In genomic region chr12:100862600-100863149, GRCh38 we compare ENCODE assay signal across 25 cellular contexts.
"Had no signal": no experiment of that assay in that cellular context is flagged by ENCODE, and none has a peak within 500 bp of the region (broad histone marks: within the 10 kb centered on the region; RNA-seq: fewer than 3 reads in every experiment).

No MANE protein-coding gene starts in this region.

- H3K27ac Mint-ChIP-seq: activated CD8-positive, alpha-beta T cell treated with anti-CD3 and anti-CD28 coated beads for 36 hours; activated naive CD4-positive, alpha-beta T cell treated with anti-CD3 and anti-CD28 coated beads, Interleukin-2, amount 50 U/mL, for 24 hours; activated T-helper 1 cell treated with anti-CD3 and anti-CD28 coated beads, Interleukin-12 subunit alpha, Interleukin-12 subunit beta, Interleukin-2, Interleukin-4 antibody, amounts not matched to agents 30 ng/mL and 10 ng/mL and 1 ng/mL, durations not matched to agents 14 hours and 24 hours and 36 hours; T-helper 1 cell treated with Interleukin-12 subunit alpha and Interleukin-12 subunit beta and Interleukin-4 antibody, amounts not matched to agents 30 μg/mL and 1 μg/mL, for 36 hours had no signal

- ATAC-seq: activated CD4-positive, CD25-positive, alpha-beta regulatory T cell treated with anti-CD3 and anti-CD28 coated beads, Interleukin-2, amount 50 U/mL, for 24 hours; activated CD8-positive, alpha-beta T cell treated with anti-CD3 and anti-CD28 coated beads for 36 hours; body of pancreas; SK-N-SH treated with all-trans-retinoic acid at 6 μM for 48 hours had no signal

- H3K9me3 ChIP-seq: body of pancreas, MG63, Peyer's patch, SJSA1 had no signal

- H3K4me3 ChIP-seq: body of pancreas, cardiac muscle cell, MG63, Peyer's patch, SJSA1 had no signal

- H3K9me3 Mint-ChIP-seq: activated CD8-positive, alpha-beta T cell treated with anti-CD3 and anti-CD28 coated beads for 36 hours; activated T-helper 1 cell treated with anti-CD3 and anti-CD28 coated beads, Interleukin-12 subunit alpha, Interleukin-12 subunit beta, Interleukin-2, Interleukin-4 antibody, amounts not matched to agents 30 ng/mL and 10 ng/mL and 1 ng/mL, durations not matched to agents 14 hours and 24 hours and 36 hours; T-helper 1 cell treated with Interleukin-12 subunit alpha and Interleukin-12 subunit beta and Interleukin-4 antibody, amounts not matched to agents 30 μg/mL and 1 μg/mL, for 36 hours had no signal

- DNase-seq: activated CD4-positive, alpha-beta T cell treated with anti-CD3 and anti-CD28 coated beads for 4 hours; activated CD8-positive, alpha-beta memory T cell treated with anti-CD3 and anti-CD28 coated beads, Interleukin-2, amount 50 U/mL, for 48 hours; activated CD8-positive, alpha-beta T cell treated with anti-CD3 and anti-CD28 coated beads for 36 hours; activated effector memory CD4-positive, alpha-beta T cell treated with Interleukin-2 at 50 U/mL for 16 hours; activated naive CD4-positive, alpha-beta T cell; activated T-cell treated with anti-CD3 and anti-CD28 coated beads, Interleukin-2, amount 50 U/mL, for 1 hour; aorta; body of pancreas; MG63; MV-4-11; NCI-H1092 treated with DMSO at 0.1 percent for 48 hours; NCI-H1417 treated with DMSO at 0.1 percent for 48 hours; NCI-H1694 treated with DMSO at 0.1 percent for 48 hours; NCI-H2029 treated with DMSO at 0.1 percent for 48 hours; NCI-H345; NCI-H510A treated with DMSO at 0.1 percent for 48 hours; Peyer's patch; SHP77 had no signal

- H3K27me3 Mint-ChIP-seq: activated CD8-positive, alpha-beta T cell treated with anti-CD3 and anti-CD28 coated beads for 36 hours; activated naive CD4-positive, alpha-beta T cell treated with anti-CD3 and anti-CD28 coated beads, Interleukin-2, amount 50 U/mL, for 24 hours had no signal

- H3K36me3 ChIP-seq: cardiac muscle cell, MG63, Peyer's patch, SJSA1 had no signal

- H3K36me3 Mint-ChIP-seq: activated naive CD4-positive, alpha-beta T cell treated with anti-CD3 and anti-CD28 coated beads, Interleukin-2, amount 50 U/mL, for 24 hours had no signal

- H3K27ac ChIP-seq: body of pancreas, cardiac muscle cell, Peyer's patch, SJSA1 had no signal

- H3K4me1 ChIP-seq: body of pancreas, Peyer's patch, SJSA1 had no signal

- H3K4me1 Mint-ChIP-seq: activated naive CD4-positive, alpha-beta T cell treated with anti-CD3 and anti-CD28 coated beads, Interleukin-2, amount 50 U/mL, for 24 hours had no signal

- H3K4me3 Mint-ChIP-seq: activated CD8-positive, alpha-beta T cell treated with anti-CD3 and anti-CD28 coated beads for 36 hours; activated naive CD4-positive, alpha-beta T cell treated with anti-CD3 and anti-CD28 coated beads, Interleukin-2, amount 50 U/mL, for 24 hours; activated T-helper 1 cell treated with anti-CD3 and anti-CD28 coated beads, Interleukin-12 subunit alpha, Interleukin-12 subunit beta, Interleukin-2, Interleukin-4 antibody, amounts not matched to agents 30 ng/mL and 10 ng/mL and 1 ng/mL, durations not matched to agents 14 hours and 24 hours and 36 hours; T-helper 1 cell treated with Interleukin-12 subunit alpha and Interleukin-12 subunit beta and Interleukin-4 antibody, amounts not matched to agents 30 μg/mL and 1 μg/mL, for 36 hours had no signal

- H3K27me3 ChIP-seq: body of pancreas, cardiac muscle cell, MG63, Peyer's patch, SJSA1 had no signal
